11 cellular contexts compared by ENCODE assay signal in genomic region chr4:56817840-56818491, GRCh38. TPM values are rescaled to one million over a fixed set of nuclear protein-coding genes. Genes with fewer than 3 reads are reported as not detected.
A peak's percentile ranks its signal among the peaks of the same experiment; 100 is the strongest.
DNase-seq lines count a peak whose midpoint lies in the region; ATAC-seq, FAIRE-seq and TF ChIP-seq lines count a peak whose summit lies in the region.
"Had no signal": no experiment of that assay in that cellular context is flagged by ENCODE, and none has a peak within 500 bp of the region (broad histone marks: within the 10 kb centered on the region; RNA-seq: fewer than 3 reads in every experiment).

No MANE protein-coding gene starts in this region.

- H2AFZ ChIP-seq in astrocyte (ENCODE audit: low read depth, low read length) (no peak overlapping the region), neural progenitor cell (replicated peaks) (no peak overlapping the region), neuronal stem cell (ENCODE audit: low read length) (no peak overlapping the region), H9 (ENCODE audit: low read length) (no peak overlapping the region)

- H3K9me3 ChIP-seq in astrocyte (ENCODE audit: insufficient read depth, low read depth, low read length) (no peaks in the 10 kb centered on the region), neural progenitor cell (ENCODE audit: low read depth) (no peaks in the 10 kb centered on the region), neuronal stem cell (replicated peaks in 1 of 2; ENCODE audit: control insufficient read depth in 2 of 2, insufficient read depth in 1 of 2, low read depth in 1 of 2, low read length in 2 of 2) (no peaks in the 10 kb centered on the region), H9 (ENCODE audit: control insufficient read depth, low read depth, low read length) (no peaks in the 10 kb centered on the region)
- H3K9me3 ChIP-seq: spleen had no signal

- DNase-seq in GM12864 (ENCODE audit: low read depth) (peak; percentile 30), astrocyte (ENCODE audit: low read depth) (peak; percentile 52), neural progenitor cell (ENCODE audit: low spot score) (no peak), neuronal stem cell (ENCODE audit: low spot score) (no peak), H9 (no peak)
- no peak for DNase-seq in activated effector memory CD4-positive, alpha-beta T cell treated with Interleukin-2 at 50 U/mL for 16 hours
- DNase-seq: spleen had no signal

- H2BK15ac ChIP-seq in neuronal stem cell (ENCODE audit: low read length) (no peak overlapping the region), H9 (ENCODE audit: low read depth, low read length) (no peak overlapping the region)

- H3K27ac Mint-ChIP-seq in astrocyte (ENCODE audit: unreplicated experiment) (no peak overlapping the region), neural progenitor cell (no peak overlapping the region), H9 (no peak overlapping the region)

- H3K14ac ChIP-seq in neuronal stem cell (ENCODE audit: low read length) (no peak overlapping the region), H9 (ENCODE audit: insufficient read depth, low read length) (no peak overlapping the region)

- H4K91ac ChIP-seq in neuronal stem cell (ENCODE audit: low read depth, low read length, poor library complexity) (no peak overlapping the region), H9 (ENCODE audit: insufficient read length, low read depth, low read length) (no peak overlapping the region)

- H2BK12ac ChIP-seq in neuronal stem cell (ENCODE audit: low read length) (no peak overlapping the region), H9 (ENCODE audit: insufficient read length, low read depth, low read length) (no peak overlapping the region)

- no peak overlapping the region for H2BK20ac ChIP-seq in H9 (ENCODE audit: low read depth, low read length, poor library complexity, severe bottlenecking)

- H3K27me3 Mint-ChIP-seq in astrocyte (ENCODE audit: low read depth, unreplicated experiment) (peaks cover 25% of the 10 kb centered on the region), neural progenitor cell (ENCODE audit: insufficient read depth, low read depth) (peaks cover 29% of the 10 kb centered on the region), H9 (ENCODE audit: low read depth) (peaks cover 50% of the 10 kb centered on the region)

- no peaks in the 10 kb centered on the region for H3K79me1 ChIP-seq in neuronal stem cell (ENCODE audit: low read depth, low read length)
- H3K79me1 ChIP-seq in H9 (ENCODE audit: insufficient read depth, low read depth, low read length, poor library complexity, severe bottlenecking): no peaks in the 10 kb centered on the region

- H2BK5ac ChIP-seq in neuronal stem cell (ENCODE audit: low read length) (no peak overlapping the region), H9 (ENCODE audit: insufficient read length, low read length) (no peak overlapping the region)

- H3K23ac ChIP-seq in neuronal stem cell (ENCODE audit: low read depth, low read length, poor library complexity): no peak overlapping the region
- H3K23ac ChIP-seq in H9 (ENCODE audit: insufficient read length, low read depth, low read length): no peak overlapping the region

- H3K27me3 ChIP-seq in astrocyte (ENCODE audit: insufficient read depth, low read length) (peaks cover 25% of the 10 kb centered on the region), neural progenitor cell (peaks cover 38% of the 10 kb centered on the region), neuronal stem cell (ENCODE audit: control insufficient read depth in 3 of 3, insufficient read depth in 3 of 3, low read depth in 1 of 3, low read length in 3 of 3) (peaks cover 2 to 43% (median 19%) of the 10 kb centered on the region in 3 experiments), H9 (ENCODE audit: insufficient read depth, low read length) (peaks cover 13% of the 10 kb centered on the region; the same call in 1 of the 2 replicates)

- H2BK120ac ChIP-seq in neuronal stem cell (ENCODE audit: low read depth, low read length): no peak overlapping the region
- no peak overlapping the region for H2BK120ac ChIP-seq in H9 (ENCODE audit: low read depth, low read length, poor library complexity, severe bottlenecking)

- H3T11ph ChIP-seq in H9 (ENCODE audit: low read length): no peak overlapping the region

- H2AK5ac ChIP-seq in neuronal stem cell (ENCODE audit: low read depth, low read length) (no peak overlapping the region), H9 (ENCODE audit: insufficient read length, low read length) (no peak overlapping the region)

- no peak overlapping the region for H3K56ac ChIP-seq in H9 (ENCODE audit: insufficient read length, low read depth, low read length)

- H4K5ac ChIP-seq in H9 (ENCODE audit: insufficient read length, low read depth, low read length): no peak overlapping the region

- TF ChIP-seq CTCF in GM12864 (IDR thresholded peaks at IDR 0.05; ENCODE audit: low read depth, low read length, missing control alignments) (no peak), astrocyte (IDR thresholded peaks at IDR 0.05; ENCODE audit: insufficient read depth, low read depth, low read length) (no peak), neural progenitor cell (IDR thresholded peaks at IDR 0.05) (no peak), H9 (conservative IDR thresholded peaks at IDR 0.05) (no peak)

- H3K4me1 ChIP-seq in astrocyte (ENCODE audit: insufficient read depth, low read length) (peaks cover 4% of the 10 kb centered on the region), neural progenitor cell (peaks cover 5% of the 10 kb centered on the region), neuronal stem cell (ENCODE audit: control insufficient read depth in 2 of 2, insufficient read depth in 1 of 2, low read depth in 1 of 2, low read length in 2 of 2) (no peaks in the 10 kb centered on the region), H9 (ENCODE audit: insufficient read depth, low read length) (no peaks in the 10 kb centered on the region)

- peaks cover 2% of the 10 kb centered on the region for H3K4me1 Mint-ChIP-seq in astrocyte (ENCODE audit: low read depth, unreplicated experiment)
- peaks cover 5% of the 10 kb centered on the region for H3K4me1 Mint-ChIP-seq in neural progenitor cell
- H3K4me1 Mint-ChIP-seq in H9: peaks cover 7% of the 10 kb centered on the region in 2 experiments

- H3K4me3 ChIP-seq in GM12864 (ENCODE audit: low read depth, low read length) (no peak overlapping the region), astrocyte (ENCODE audit: insufficient read depth, low read depth, low read length) (no peak overlapping the region), neural progenitor cell (no peak overlapping the region), neuronal stem cell (ENCODE audit: low read length in 2 of 2) (no peak overlapping the region)
- H3K4me3 ChIP-seq: SK-N-MC, spleen had no signal

- H3K4me2 ChIP-seq in astrocyte (ENCODE audit: low read length) (no peak overlapping the region), neural progenitor cell (no peak overlapping the region), neuronal stem cell (ENCODE audit: insufficient read depth, low read length, poor library complexity, severe bottlenecking) (no peak overlapping the region), H9 (ENCODE audit: insufficient read depth, insufficient read length, low read length) (no peak overlapping the region)

- no CpG with 5 or more reads among the region's 5 CpGs for WGBS in neuronal stem cell (ENCODE audit: extremely low coverage in 2 of 2, insufficient read length in 2 of 2, insufficient replicate concordance in 1 of 2), 2 donors
- WGBS in H9 (ENCODE audit: extremely low coverage, insufficient read length, low lambda C conversion rate): no CpG with 5 or more reads among the region's 5 CpGs

- H3K4ac ChIP-seq in neuronal stem cell (ENCODE audit: low read length) (no peak overlapping the region), H9 (ENCODE audit: low read depth, low read length) (no peak overlapping the region)

- no peak overlapping the region for H3K9ac ChIP-seq in astrocyte (ENCODE audit: low read length)
- H3K9ac ChIP-seq in neural progenitor cell: no peak overlapping the region
- no peak overlapping the region for H3K9ac ChIP-seq in neuronal stem cell (ENCODE audit: low read depth, low read length, poor library complexity)
- no peak overlapping the region for H3K9ac ChIP-seq in H9 (ENCODE audit: extremely low read depth, insufficient read length, low read length)

- ATAC-seq in GM21447 (IDR thresholded peaks at IDR 0.05; ENCODE audit: unreplicated experiment): peak; percentile 92
- peak; percentile 93 for ATAC-seq in HG03565 (IDR thresholded peaks at IDR 0.05; ENCODE audit: unreplicated experiment)

- H3K36me3 ChIP-seq in astrocyte (ENCODE audit: insufficient read depth, low read length) (no peaks in the 10 kb centered on the region), neural progenitor cell (no peaks in the 10 kb centered on the region), neuronal stem cell (replicated peaks in 1 of 2; ENCODE audit: control insufficient read depth in 2 of 2, insufficient read depth in 2 of 2, low read length in 2 of 2) (no peaks in the 10 kb centered on the region)
- H3K36me3 ChIP-seq: spleen had no signal

- FAIRE-seq in astrocyte (lab: Jason Lieb, UNC): no peak

- H3K79me2 ChIP-seq in astrocyte (ENCODE audit: insufficient read depth, low read length) (no peaks in the 10 kb centered on the region), neural progenitor cell (ENCODE audit: low read depth) (no peaks in the 10 kb centered on the region), H9 (ENCODE audit: insufficient read depth, low read length) (no peaks in the 10 kb centered on the region)

- H3K23me2 ChIP-seq in H9 (ENCODE audit: insufficient read length, low read depth, low read length, poor library complexity, severe bottlenecking): peaks cover 5% of the 10 kb centered on the region

- peaks cover 21% of the 10 kb centered on the region for H3F3A ChIP-seq in neural progenitor cell (ENCODE audit: low read depth)

- no peak overlapping the region for H3K4me3 Mint-ChIP-seq in astrocyte (ENCODE audit: unreplicated experiment)
- H3K4me3 Mint-ChIP-seq in neural progenitor cell: no peak overlapping the region
- H3K4me3 Mint-ChIP-seq in H9: no peak overlapping the region; a peak in 1 of 5 replicates

- H3K9me3 Mint-ChIP-seq in astrocyte (ENCODE audit: unreplicated experiment) (peaks cover 2% of the 10 kb centered on the region), neural progenitor cell (no peaks in the 10 kb centered on the region), H9 (no peaks in the 10 kb centered on the region)

- H3K27ac ChIP-seq in astrocyte (ENCODE audit: low read depth, low read length) (no peak overlapping the region), neural progenitor cell (no peak overlapping the region), neuronal stem cell (replicated peaks; ENCODE audit: low read length) (no peak overlapping the region), H9 (ENCODE audit: insufficient read length, low read depth, low read length) (no peak overlapping the region)
- H3K27ac ChIP-seq: epithelial cell of prostate, SK-N-MC, spleen had no signal

- H4K8ac ChIP-seq in neuronal stem cell (ENCODE audit: low read depth, low read length) (no peak overlapping the region), H9 (replicated peaks; ENCODE audit: insufficient read length, low read depth, low read length) (no peak overlapping the region)

- H4K20me1 ChIP-seq in astrocyte (ENCODE audit: insufficient read depth, low read length) (no peaks in the 10 kb centered on the region), neural progenitor cell (ENCODE audit: low read depth) (no peaks in the 10 kb centered on the region), H9 (ENCODE audit: control insufficient read depth, insufficient read depth, insufficient read length) (no peaks in the 10 kb centered on the region)

- peaks cover 3% of the 10 kb centered on the region for H3K36me3 Mint-ChIP-seq in astrocyte (ENCODE audit: low read depth, unreplicated experiment)
- no peaks in the 10 kb centered on the region for H3K36me3 Mint-ChIP-seq in neural progenitor cell
- no peaks in the 10 kb centered on the region for H3K36me3 Mint-ChIP-seq in H9 (ENCODE audit: insufficient read depth in 1 of 3, low read depth in 3 of 3)

- no peak overlapping the region for H3K18ac ChIP-seq in neuronal stem cell (ENCODE audit: low read length)
- H3K18ac ChIP-seq in H9 (ENCODE audit: insufficient read length, low read depth, low read length): no peak overlapping the region

RNA-seq across cellular contexts. Expression of gene SPINK2, which starts 3.5 kb away (rescaled TPM):
- not detected in 2 replicates for total RNA-seq in astrocyte
- total RNA-seq in neural progenitor cell (ENCODE audit: low replicate concordance): 2.3 TPM in 1 of 2 replicates, not detected in the other
- 0.47 TPM for polyA plus RNA-seq in neuronal stem cell (2013, experiment 1 of 2)
- 0.82 TPM for polyA plus RNA-seq in neuronal stem cell (2013, experiment 2 of 2)
- 0.44 and 1.8 TPM in 2 replicates for total RNA-seq in H9 (2021)

Comparison
In these comparisons a context has a peak if more than half of its experiments do, and no peak if none do; other contexts are left out.
1. DNase-seq: peak in GM12864 (single experiment) and astrocyte (single experiment); none in neural progenitor cell (single experiment), neuronal stem cell (single experiment), H9 (single experiment) and activated effector memory CD4-positive, alpha-beta T cell treated with Interleukin-2 at 50 U/mL for 16 hours (single experiment).